In genomic region chr11:128457874-128458273, GRCh38 we compare ENCODE assay signal across 15 cellular contexts.
DNase-seq lines count a peak whose midpoint lies in the region; ATAC-seq and TF ChIP-seq lines count a peak whose summit lies in the region.
"Had no signal": no experiment of that assay in that cellular context is flagged by ENCODE, and none has a peak within 500 bp of the region (broad histone marks: within the 10 kb centered on the region; RNA-seq: fewer than 3 reads in every experiment).

No MANE protein-coding gene starts in this region.

- peaks cover 76% of the 10 kb centered on the region for H3K4me1 Mint-ChIP-seq in activated CD8-positive, alpha-beta T cell treated with anti-CD3 and anti-CD28 coated beads for 36 hours (ENCODE audit: low read depth)
- H3K4me1 Mint-ChIP-seq in activated CD8-positive, alpha-beta T cell treated with anti-CD3 and anti-CD28 coated beads, Interleukin-2, amount 10 ng/mL, durations not matched to agents 7 days and 5 days (ENCODE audit: low read depth), result peaks cover 59% of the 10 kb centered on the region
- H3K4me1 Mint-ChIP-seq in T-cell, result peaks cover 78 to 91% (median 87%) of the 10 kb centered on the region in 3 donors
- H3K4me1 Mint-ChIP-seq in stimulated activated effector memory CD8-positive, alpha-beta T cell treated with anti-CD3 and anti-CD28 coated beads, Interleukin-12 subunit alpha, Interleukin-12 subunit beta, amount 100 ng/mL, for 72 hours, result peaks cover 74% of the 10 kb centered on the region

- H3K27ac ChIP-seq in ovary, result no peak overlapping the region
- H3K27ac ChIP-seq: KMS-11, thoracic aorta had no signal

- no peak for TF ChIP-seq CTCF in activated CD8-positive, alpha-beta T cell treated with anti-CD3 and anti-CD28 coated beads for 36 hours (IDR thresholded peaks at IDR 0.05)
- no peak for TF ChIP-seq CTCF in ovary (IDR thresholded peaks at IDR 0.05)

- no peaks in the 10 kb centered on the region for H3K27me3 Mint-ChIP-seq in activated CD8-positive, alpha-beta T cell treated with anti-CD3 and anti-CD28 coated beads for 36 hours
- no peaks in the 10 kb centered on the region for H3K27me3 Mint-ChIP-seq in activated CD8-positive, alpha-beta T cell treated with anti-CD3 and anti-CD28 coated beads, Interleukin-2, amount 10 ng/mL, durations not matched to agents 7 days and 5 days (ENCODE audit: low read depth)
- no peaks in the 10 kb centered on the region for H3K27me3 Mint-ChIP-seq in T-cell
- H3K27me3 Mint-ChIP-seq: activated naive CD4-positive, alpha-beta T cell treated with anti-CD3 and anti-CD28 coated beads, Interleukin-2, amount 50 U/mL, for 24 hours had no signal

- TF ChIP-seq EP300 in ovary (IDR thresholded peaks at IDR 0.05), result no peak

- CTCF ChIA-PET in activated CD8-positive, alpha-beta T cell treated with anti-CD3 and anti-CD28 coated beads for 36 hours (lab: Charles Lee), result interaction anchor here (0.8 to 2.2 kb wide), 9 partner anchors 8 to 300 kb away, joined by 3 to 9 read pairs (median 3); no protein-coding TSS in a partner anchor
- CTCF ChIA-PET in activated CD8-positive, alpha-beta T cell treated with anti-CD3 and anti-CD28 coated beads, Interleukin-2, amount 10 ng/mL, durations not matched to agents 7 days and 5 days (lab: Charles Lee), result interaction anchor here (1.0 to 3.7 kb wide), 8 partner anchors 7 to 300 kb away, joined by 3 to 13 read pairs (median 9); no protein-coding TSS in a partner anchor
- CTCF ChIA-PET in T-cell (lab: Charles Lee), result interaction anchor here (0.8 to 1.1 kb wide), 2 partner anchors 34 to 173 kb away, joined by 3 read pairs; no protein-coding TSS in a partner anchor

- H3K36me3 Mint-ChIP-seq in activated CD8-positive, alpha-beta T cell treated with anti-CD3 and anti-CD28 coated beads for 36 hours (ENCODE audit: low read depth), result peaks cover 84% of the 10 kb centered on the region
- H3K36me3 Mint-ChIP-seq in activated CD8-positive, alpha-beta T cell treated with anti-CD3 and anti-CD28 coated beads, Interleukin-2, amount 10 ng/mL, durations not matched to agents 7 days and 5 days (ENCODE audit: low read depth), result peaks cover 94% of the 10 kb centered on the region
- peaks cover 65% of the 10 kb centered on the region for H3K36me3 Mint-ChIP-seq in T-cell
- H3K36me3 Mint-ChIP-seq in stimulated activated effector memory CD8-positive, alpha-beta T cell treated with anti-CD3 and anti-CD28 coated beads, Interleukin-12 subunit alpha, Interleukin-12 subunit beta, amount 100 ng/mL, for 72 hours, result peaks cover 100% of the 10 kb centered on the region

- H3K27me3 ChIP-seq in ovary, result no peaks in the 10 kb centered on the region
- H3K27me3 ChIP-seq: Peyer's patch had no signal

- intact Hi-C loops in activated CD8-positive, alpha-beta T cell treated with anti-CD3 and anti-CD28 coated beads for 36 hours (cut with micrococcal nuclease), result no loop called here
- intact Hi-C loops in ovary (cut with DNase I), result no loop called here

- no peak for TF ChIP-seq POLR2A in ovary (IDR thresholded peaks at IDR 0.05)

- ATAC-seq in activated CD8-positive, alpha-beta T cell treated with anti-CD3 and anti-CD28 coated beads for 36 hours, result no peak
- ATAC-seq in activated CD8-positive, alpha-beta T cell treated with anti-CD3 and anti-CD28 coated beads, Interleukin-2, amount 10 ng/mL, durations not matched to agents 7 days and 5 days, result no peak
- ATAC-seq in T-cell (replicated peaks in 1 of 4), result no peak
- ATAC-seq in stimulated activated effector memory CD8-positive, alpha-beta T cell treated with anti-CD3 and anti-CD28 coated beads, Interleukin-12 subunit alpha, Interleukin-12 subunit beta, amount 100 ng/mL, for 72 hours, result no peak
- no peak for ATAC-seq in GM19328 (IDR thresholded peaks at IDR 0.05; ENCODE audit: unreplicated experiment)

- H3K36me3 ChIP-seq in ovary, result no peaks in the 10 kb centered on the region

- H3K4me3 Mint-ChIP-seq in activated CD8-positive, alpha-beta T cell treated with anti-CD3 and anti-CD28 coated beads for 36 hours, result no peak overlapping the region
- no peak overlapping the region for H3K4me3 Mint-ChIP-seq in activated CD8-positive, alpha-beta T cell treated with anti-CD3 and anti-CD28 coated beads, Interleukin-2, amount 10 ng/mL, durations not matched to agents 7 days and 5 days
- H3K4me3 Mint-ChIP-seq in T-cell, result no peak overlapping the region
- H3K4me3 Mint-ChIP-seq in stimulated activated effector memory CD8-positive, alpha-beta T cell treated with anti-CD3 and anti-CD28 coated beads, Interleukin-12 subunit alpha, Interleukin-12 subunit beta, amount 100 ng/mL, for 72 hours, result no peak overlapping the region
- H3K4me3 Mint-ChIP-seq: activated naive CD4-positive, alpha-beta T cell treated with anti-CD3 and anti-CD28 coated beads, Interleukin-2, amount 50 U/mL, for 24 hours had no signal

- no peaks in the 10 kb centered on the region for H3K9me3 Mint-ChIP-seq in activated CD8-positive, alpha-beta T cell treated with anti-CD3 and anti-CD28 coated beads for 36 hours
- no peaks in the 10 kb centered on the region for H3K9me3 Mint-ChIP-seq in activated CD8-positive, alpha-beta T cell treated with anti-CD3 and anti-CD28 coated beads, Interleukin-2, amount 10 ng/mL, durations not matched to agents 7 days and 5 days (ENCODE audit: insufficient read depth)
- no peaks in the 10 kb centered on the region for H3K9me3 Mint-ChIP-seq in T-cell
- no peaks in the 10 kb centered on the region for H3K9me3 Mint-ChIP-seq in stimulated activated effector memory CD8-positive, alpha-beta T cell treated with anti-CD3 and anti-CD28 coated beads, Interleukin-12 subunit alpha, Interleukin-12 subunit beta, amount 100 ng/mL, for 72 hours
- H3K9me3 Mint-ChIP-seq: activated naive CD4-positive, alpha-beta T cell treated with anti-CD3 and anti-CD28 coated beads, Interleukin-2, amount 50 U/mL, for 24 hours had no signal

- H3K27ac Mint-ChIP-seq in activated CD8-positive, alpha-beta T cell treated with anti-CD3 and anti-CD28 coated beads for 36 hours, result peak overlapping the region; percentile 22
- H3K27ac Mint-ChIP-seq in activated CD8-positive, alpha-beta T cell treated with anti-CD3 and anti-CD28 coated beads, Interleukin-2, amount 10 ng/mL, durations not matched to agents 7 days and 5 days, result no peak overlapping the region
- peak overlapping the region; percentile 71 to 74 for H3K27ac Mint-ChIP-seq in T-cell
- H3K27ac Mint-ChIP-seq in stimulated activated effector memory CD8-positive, alpha-beta T cell treated with anti-CD3 and anti-CD28 coated beads, Interleukin-12 subunit alpha, Interleukin-12 subunit beta, amount 100 ng/mL, for 72 hours, result peak overlapping the region; percentile 89

- DNase-seq in activated CD8-positive, alpha-beta T cell treated with anti-CD3 and anti-CD28 coated beads for 36 hours, result no peak
- DNase-seq in activated CD8-positive, alpha-beta T cell treated with anti-CD3 and anti-CD28 coated beads, Interleukin-2, amount 10 ng/mL, durations not matched to agents 7 days and 5 days, result no peak
- DNase-seq in T-cell (no peak), fibroblast of peridontal ligament (ENCODE audit: extremely low read depth) (peak; percentile 67), ovary (no peak), DMS153 (lab: John Stamatoyannopoulos, UW) (no peak)
- no peak for DNase-seq in stimulated activated effector memory CD8-positive, alpha-beta T cell treated with anti-CD3 and anti-CD28 coated beads, Interleukin-12 subunit alpha, Interleukin-12 subunit beta, amount 100 ng/mL, for 72 hours (ENCODE audit: low spot score in 2 of 2)
- DNase-seq: NCI-H187, NCI-H526 treated with DMSO at 0.1 percent for 48 hours, Peyer's patch, small intestine had no signal

- POLR2A ChIA-PET in activated CD8-positive, alpha-beta T cell treated with anti-CD3 and anti-CD28 coated beads for 36 hours (lab: Charles Lee), result interaction anchor here (0.7 to 2.7 kb wide), 11 partner anchors 8 to 156 kb away, joined by 3 to 10 read pairs (median 5); no protein-coding TSS in a partner anchor
- POLR2A ChIA-PET in activated CD8-positive, alpha-beta T cell treated with anti-CD3 and anti-CD28 coated beads, Interleukin-2, amount 10 ng/mL, durations not matched to agents 7 days and 5 days (lab: Charles Lee), result interaction anchor here (1.3 to 2.4 kb wide), 6 partner anchors 8 to 173 kb away, joined by 3 to 9 read pairs (median 4); no protein-coding TSS in a partner anchor
- POLR2A ChIA-PET in T-cell (lab: Charles Lee), result interaction anchor here in 1 of 2 donors (0.6 to 1.5 kb wide), 4 partner anchors 13 to 186 kb away, joined by 3 to 8 read pairs (median 3); no protein-coding TSS in a partner anchor

- WGBS in ovary, 3 donors, result 87 to 98% (median 97%) methylated on average over 3 of the region's 3 CpGs

- no peaks in the 10 kb centered on the region for H3K9me3 ChIP-seq in ovary
- H3K9me3 ChIP-seq: Peyer's patch, thoracic aorta had no signal

- H3K4me3 ChIP-seq in ovary, result no peak overlapping the region
- H3K4me3 ChIP-seq: Peyer's patch, thoracic aorta had no signal

- H3K4me1 ChIP-seq in ovary (ENCODE audit: insufficient read depth), result peaks cover 7% of the 10 kb centered on the region
